ENCODE assay signal across 18 cellular contexts in the genomic region with DNA sequence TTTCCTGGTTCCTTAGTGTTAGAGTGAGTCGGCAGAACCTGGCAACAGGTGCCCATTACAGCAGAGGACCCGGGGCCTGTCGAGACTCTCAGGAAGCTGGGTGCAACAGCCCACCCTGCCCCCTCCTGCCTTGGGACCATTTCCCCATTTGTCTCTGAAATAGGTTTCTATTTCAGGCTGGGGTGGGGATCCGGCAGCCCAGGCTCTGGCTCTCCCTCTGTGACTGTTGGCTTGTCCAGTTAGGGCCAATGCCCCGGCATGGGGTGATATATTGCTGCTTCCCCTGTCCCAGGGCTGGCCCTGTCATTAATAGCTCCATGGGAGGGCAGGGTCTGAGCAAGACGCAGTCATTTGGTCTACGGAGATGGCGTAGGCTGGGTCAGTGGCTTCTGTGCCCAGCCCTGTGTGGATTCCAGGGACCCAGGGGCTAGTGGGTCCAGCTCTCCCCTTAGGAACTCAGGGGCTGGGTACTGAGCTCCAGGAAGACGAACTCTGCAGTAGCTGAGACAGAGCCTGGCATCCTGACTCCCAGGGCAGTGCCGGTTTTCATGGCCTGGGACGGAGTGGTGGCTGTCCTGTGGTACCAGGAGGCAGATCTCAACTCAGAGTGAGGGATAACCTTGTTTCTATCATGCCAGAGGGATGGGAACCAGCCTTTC. TPM values are rescaled to one million over a fixed set of nuclear protein-coding genes. Genes with fewer than 3 reads are reported as not detected.
A peak's percentile ranks its signal among the peaks of the same experiment; 100 is the strongest.
DNase-seq lines count a peak whose midpoint lies in the region; ATAC-seq and TF ChIP-seq lines count a peak whose summit lies in the region.
"Had no signal": no experiment of that assay in that cellular context is flagged by ENCODE, and none has a peak within 500 bp of the region (broad histone marks: within the 10 kb centered on the region; RNA-seq: fewer than 3 reads in every experiment).

No MANE protein-coding gene starts in this region.

- no peaks in the 10 kb centered on the region for H3K9me3 Mint-ChIP-seq in GM23338
- H3K9me3 Mint-ChIP-seq: HFFc6; stimulated activated memory B cell treated with anti-CD40 and anti-IgM and Interleukin-4, amounts not matched to agents 10 μg/mL and 1 μg/mL and 100 μg/mL, for 72 hours; T-helper 2 cell treated with Interferon-gamma antibody and Interleukin-4, amounts not matched to agents 5 μg/mL and 100 μg/mL, for 36 hours had no signal

- H4K20me1 ChIP-seq in GM23338 (replicated peaks; ENCODE audit: insufficient read depth), result no peaks in the 10 kb centered on the region

- H2AFZ ChIP-seq in GM23338, result peak overlapping the region; percentile 56; the same call in 1 of the 2 replicates

- H3K36me3 ChIP-seq in GM23338 (ENCODE audit: insufficient read depth), result no peaks in the 10 kb centered on the region
- H3K36me3 ChIP-seq in heart right ventricle, result no peaks in the 10 kb centered on the region
- H3K36me3 ChIP-seq: upper lobe of left lung had no signal

- H3K4me3 Mint-ChIP-seq in GM23338, result no peak overlapping the region
- H3K4me3 Mint-ChIP-seq: HFFc6; stimulated activated memory B cell treated with anti-CD40 and anti-IgM and Interleukin-4, amounts not matched to agents 10 μg/mL and 1 μg/mL and 100 μg/mL, for 72 hours; T-helper 2 cell treated with Interferon-gamma antibody and Interleukin-4, amounts not matched to agents 5 μg/mL and 100 μg/mL, for 36 hours had no signal

- no peaks in the 10 kb centered on the region for H3K27me3 ChIP-seq in GM23338 (ENCODE audit: insufficient read depth)
- no peaks in the 10 kb centered on the region for H3K27me3 ChIP-seq in heart right ventricle
- H3K27me3 ChIP-seq: upper lobe of left lung had no signal

- H3K4me3 ChIP-seq in GM23338 (no peak overlapping the region), heart right ventricle (peak overlapping the region in 3 of 10 donors; percentile 1 to 51 (median 20))
- H3K4me3 ChIP-seq: smooth muscle cell, upper lobe of left lung had no signal

- no peak overlapping the region for H3K4me2 ChIP-seq in GM23338
- H3K4me2 ChIP-seq: smooth muscle cell had no signal

- H3K36me3 Mint-ChIP-seq in GM23338 (ENCODE audit: low read depth), result no peaks in the 10 kb centered on the region
- H3K36me3 Mint-ChIP-seq: stimulated activated memory B cell treated with anti-CD40 and anti-IgM and Interleukin-4, amounts not matched to agents 10 μg/mL and 1 μg/mL and 100 μg/mL, for 72 hours had no signal

- intact Hi-C loops in heart right ventricle (cut with DNase I) (no loop called here), sciatic nerve (cut with DNase I) (no loop called here)

- TF ChIP-seq CTCF in GM23338 (conservative IDR thresholded peaks at IDR 0.05; ENCODE audit: low read depth in 2 of 2), result no peak
- no peak for TF ChIP-seq CTCF in heart right ventricle (IDR thresholded peaks at IDR 0.05)

- no peak for ATAC-seq in GM23338
- peak in 5 of 8 donors; percentile 17 to 44 (median 25) for ATAC-seq in heart right ventricle
- peak; percentile 8 for ATAC-seq in sciatic nerve
- ATAC-seq in HG02678 (IDR thresholded peaks at IDR 0.05; ENCODE audit: unreplicated experiment), result no peak
- ATAC-seq in HG02870 (IDR thresholded peaks at IDR 0.05; ENCODE audit: unreplicated experiment), result no peak
- ATAC-seq in GM21717 (IDR thresholded peaks at IDR 0.05; ENCODE audit: unreplicated experiment), result no peak
- ATAC-seq: stimulated activated memory B cell treated with anti-CD40 and anti-IgM and Interleukin-4, amounts not matched to agents 10 μg/mL and 1 μg/mL and 100 μg/mL, for 72 hours had no signal

- H3K27me3 Mint-ChIP-seq in GM23338 (ENCODE audit: insufficient read depth, low read depth, poor library complexity), result peaks cover 15% of the 10 kb centered on the region

- H3K4me1 Mint-ChIP-seq in GM23338, result peaks cover 30% of the 10 kb centered on the region

- no peak overlapping the region for H3K27ac ChIP-seq in GM23338 (ENCODE audit: low read depth)
- peak overlapping the region in 2 of 10 donors; percentile 39 to 77 for H3K27ac ChIP-seq in heart right ventricle
- H3K27ac ChIP-seq: upper lobe of left lung had no signal

- no peaks in the 10 kb centered on the region for H3F3A ChIP-seq in GM23338 (replicated peaks; ENCODE audit: low read depth)

- H3K9me3 ChIP-seq in heart right ventricle, result no peaks in the 10 kb centered on the region
- H3K9me3 ChIP-seq: upper lobe of left lung had no signal

- H3K4me1 ChIP-seq in GM23338 (ENCODE audit: insufficient read depth) (peaks cover 4% of the 10 kb centered on the region; the same call in 1 of the 2 replicates), heart right ventricle (peaks cover 0 to 42% (median 12%) of the 10 kb centered on the region in 9 donors)

- 85 to 89% methylated on average over 11 of the region's 11 CpGs for WGBS in heart right ventricle, 2 donors

- H3K9me2 ChIP-seq in GM23338 (ENCODE audit: insufficient read depth), result no peaks in the 10 kb centered on the region; the same call in 1 of the 2 replicates

- H3K79me2 ChIP-seq in GM23338 (replicated peaks; ENCODE audit: insufficient read depth), result no peaks in the 10 kb centered on the region

- DNase-seq in GM23338 (ENCODE audit: low spot score), result no peak
- DNase-seq in NOMO-1 treated with DMSO at 0.1 percent for 48 hours (lab: John Stamatoyannopoulos, UW; ENCODE audit: unreplicated experiment), result peak; percentile 58
- DNase-seq in heart right ventricle, result no peak
- DNase-seq in sciatic nerve (ENCODE audit: low spot score), result peak; percentile 56
- DNase-seq in SW 1271 (lab: John Stamatoyannopoulos, UW), result no peak
- DNase-seq: activated CD8-positive, alpha-beta memory T cell treated with anti-CD3 and anti-CD28 coated beads, Interleukin-2, amount 50 U/mL, for 48 hours; activated naive CD4-positive, alpha-beta T cell treated with Interleukin-2 at 50 U/mL for 16 hours; DMS53; HFFc6; NCI-H1048; NCI-H748 treated with DMSO at 0.1 percent for 48 hours; upper lobe of left lung had no signal

- no peak overlapping the region for H3K27ac Mint-ChIP-seq in GM23338
- H3K27ac Mint-ChIP-seq: HFFc6; stimulated activated memory B cell treated with anti-CD40 and anti-IgM and Interleukin-4, amounts not matched to agents 10 μg/mL and 1 μg/mL and 100 μg/mL, for 72 hours; T-helper 2 cell treated with Interferon-gamma antibody and Interleukin-4, amounts not matched to agents 5 μg/mL and 100 μg/mL, for 36 hours had no signal

RNA-seq across cellular contexts. Expression of a gene that starts 2.7 kb away (rescaled TPM):
- total RNA-seq in GM23338 (2014; rRNA removed; shearing (Covaris generic)), result not detected in 2 replicates
- polyA plus RNA-seq in GM23338 (2016; fragmentation: Nextera tagmentation; extraction: Ambion mirVana) (0.40 TPM in 1 of 2 replicates, not detected in the other), heart right ventricle (1 to 10 TPM; 1.2 to 2.4 TPM)
- total RNA-seq in heart right ventricle (10 to 100 TPM in 1 of 10 donors, 1 to 10 TPM in 7, under 1 TPM in 2; 0.83 to 13.0 (median 1.8) TPM), sciatic nerve (3.6 TPM)

RNA-seq across cellular contexts. Expression of a gene that starts 33.2 kb away (rescaled TPM):
- 11.0 and 15.0 TPM in 2 replicates for total RNA-seq in GM23338 (2014; rRNA removed; shearing (Covaris generic))
- polyA plus RNA-seq in GM23338 (2016; fragmentation: Nextera tagmentation; extraction: Ambion mirVana) (2.7 and 2.9 TPM in 2 replicates), heart right ventricle (10 to 100 TPM; 38.6 to 44.3 TPM)
- total RNA-seq in heart right ventricle (10 to 100 TPM; 39.2 to 67.4 (median 52.2) TPM), sciatic nerve (110 TPM)

RNA-seq across cellular contexts. Expression of a gene that starts 56.8 kb away (rescaled TPM):
- total RNA-seq in GM23338 (2014; rRNA removed; shearing (Covaris generic)), result 0.85 and 1.6 TPM in 2 replicates
- polyA plus RNA-seq in GM23338 (2016; fragmentation: Nextera tagmentation; extraction: Ambion mirVana) (0.40 and 0.63 TPM in 2 replicates), heart right ventricle (1 to 10 TPM; 7.1 to 8.2 TPM)
- total RNA-seq in heart right ventricle (10 to 100 TPM in 8 of 10 donors, 1 to 10 TPM in 2; 9.5 to 37.5 (median 12.7) TPM), sciatic nerve (12.3 TPM)
- polyA plus RNA-seq: smooth muscle cell had no signal

Comparison
In these comparisons a context has a peak if more than half of its experiments do, and no peak if none do; other contexts are left out.
1. ATAC-seq: peak in heart right ventricle (5 of 8) and sciatic nerve (single experiment); none in GM23338 (single experiment), HG02678 (single experiment), HG02870 (single experiment) and GM21717 (single experiment).
2. DNase-seq: peak in NOMO-1 treated with DMSO at 0.1 percent for 48 hours (single experiment) and sciatic nerve (single experiment); none in GM23338 (single experiment), heart right ventricle (0 of 2) and SW 1271 (0 of 2).